Comparison of ENCODE assay signal across 8 cellular contexts in the genomic region with DNA sequence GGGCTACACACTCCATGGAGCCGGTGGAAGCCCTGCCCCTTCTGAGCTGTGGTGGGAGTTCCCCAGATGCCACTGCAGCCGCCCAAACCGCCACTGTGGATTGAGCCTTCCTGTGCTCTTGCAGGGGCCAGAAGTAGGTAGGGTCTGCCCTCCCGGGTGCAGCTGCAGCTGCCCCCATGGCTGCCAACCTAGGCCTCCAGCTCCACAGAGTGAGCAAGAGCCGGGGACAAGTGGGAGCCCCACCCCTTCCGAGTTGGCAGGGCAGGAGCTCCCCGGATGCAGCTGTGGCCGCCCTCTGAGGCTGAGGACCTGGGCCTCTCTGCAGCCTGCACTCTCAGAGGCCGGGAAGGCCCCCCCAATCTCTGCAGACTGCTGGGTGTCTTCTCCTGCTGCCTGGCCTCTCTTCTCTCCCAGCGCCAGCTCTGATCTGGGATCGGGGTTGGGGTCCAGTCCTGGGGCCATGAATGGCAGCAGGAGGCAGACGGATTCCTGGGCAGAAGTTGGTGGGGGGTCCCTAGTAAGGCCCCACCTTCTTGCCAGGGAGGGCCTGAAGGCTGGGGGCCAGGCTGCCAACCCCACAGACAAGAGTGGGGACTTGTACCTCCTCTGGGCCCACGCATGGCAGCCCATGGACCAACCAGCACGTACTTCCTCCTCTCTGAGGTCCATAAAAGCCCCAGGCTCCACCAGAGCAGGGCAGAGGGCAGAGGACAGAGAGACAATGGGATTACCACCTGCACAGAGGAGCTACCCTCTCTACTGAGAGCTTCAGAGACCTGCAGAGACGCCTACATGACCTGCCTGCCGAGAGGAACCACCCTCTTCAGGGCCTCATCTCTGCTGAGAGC. TPM values are rescaled to one million over a fixed set of nuclear protein-coding genes. Genes with fewer than 3 reads are reported as not detected.
A peak's percentile ranks its signal among the peaks of the same experiment; 100 is the strongest.
DNase-seq lines count a peak whose midpoint lies in the region; ATAC-seq and TF ChIP-seq lines count a peak whose summit lies in the region.

No MANE protein-coding gene starts in this region.

- H3K4me3 Mint-ChIP-seq in CD14-positive monocyte (peak overlapping the region; percentile 55 to 57), type B pancreatic cell (no peak overlapping the region)

- H3K9me3 Mint-ChIP-seq in CD14-positive monocyte (peaks cover 0 to 4% (median 0%) of the 10 kb centered on the region in 7 donors), type B pancreatic cell (no peaks in the 10 kb centered on the region)

- no peaks in the 10 kb centered on the region for H3K36me3 Mint-ChIP-seq in CD14-positive monocyte
- no peaks in the 10 kb centered on the region for H3K36me3 Mint-ChIP-seq in type B pancreatic cell

- TF ChIP-seq CTCF in CD14-positive monocyte (IDR thresholded peaks at IDR 0.05) (no peak), HL-60 (IDR thresholded peaks at IDR 0.05; ENCODE audit: insufficient read depth, low read length) (no peak), type B pancreatic cell (conservative IDR thresholded peaks at IDR 0.05) (no peak)

- peak overlapping the region; percentile 66 for H3K27ac ChIP-seq in HL-60 (replicated peaks)
- H3K27ac ChIP-seq in mucosa of rectum (ENCODE audit: low read depth in 2 of 2, low read length in 2 of 2) = peak overlapping the region; percentile 77 to 86

- no peak for ATAC-seq in GM21390 (IDR thresholded peaks at IDR 0.05; ENCODE audit: unreplicated experiment)

- H3K4me3 ChIP-seq in HL-60 (replicated peaks; ENCODE audit: insufficient read depth, low read length) = no peak overlapping the region
- H3K4me3 ChIP-seq in mucosa of rectum (ENCODE audit: low read length in 2 of 2) = peak overlapping the region; percentile 22 to 37

- no peaks in the 10 kb centered on the region for H3K9me3 ChIP-seq in mucosa of rectum (ENCODE audit: control insufficient read depth in 2 of 2, low read length in 2 of 2)

- H3K27me3 ChIP-seq in HL-60 (ENCODE audit: insufficient read depth, poor library complexity, severe bottlenecking) (no peaks in the 10 kb centered on the region), mucosa of rectum (ENCODE audit: control insufficient read depth in 2 of 2, insufficient read depth in 2 of 2, low read length in 2 of 2) (no peaks in the 10 kb centered on the region)

- peak; percentile 50 for DNase-seq in CD14-positive monocyte (ENCODE audit: low spot score)
- DNase-seq in HL-60 (ENCODE audit: low read depth in 1 of 2, low spot score in 1 of 2) = peak in 1 of 2 experiments; percentile 89
- peak; percentile 45 for DNase-seq in activated T-cell treated with anti-CD3 and anti-CD28 coated beads for 1 hour (ENCODE audit: low read depth)
- DNase-seq in type B pancreatic cell (ENCODE audit: extremely low spot score, unreplicated experiment) = no peak
- DNase-seq in middle frontal gyrus (ENCODE audit: extremely low spot score, low spot score) = no peak
- DNase-seq in NOMO-1 (lab: John Stamatoyannopoulos, UW; ENCODE audit: unreplicated experiment in 2 of 2) = no peak

- H3K27me3 Mint-ChIP-seq in CD14-positive monocyte (ENCODE audit: low read depth in 3 of 3) (peaks cover 0 to 10% (median 4%) of the 10 kb centered on the region in 3 donors), type B pancreatic cell (no peaks in the 10 kb centered on the region)

- H3K36me3 ChIP-seq in mucosa of rectum (ENCODE audit: control insufficient read depth in 2 of 2, insufficient read depth in 2 of 2, low read length in 2 of 2) = no peaks in the 10 kb centered on the region

- H3K4me1 Mint-ChIP-seq in CD14-positive monocyte = peaks cover 54% of the 10 kb centered on the region
- peaks cover 18% of the 10 kb centered on the region for H3K4me1 Mint-ChIP-seq in type B pancreatic cell (ENCODE audit: unreplicated experiment)

- intact Hi-C loops in CD14-positive monocyte (cut with micrococcal nuclease) = no loop called here

- H3K4me1 ChIP-seq in mucosa of rectum (ENCODE audit: control insufficient read depth in 2 of 2, insufficient read depth in 2 of 2, low read length in 2 of 2) = peaks cover 22 to 23% of the 10 kb centered on the region in 2 donors

- peak overlapping the region; percentile 80 to 93 (median 89) for H3K27ac Mint-ChIP-seq in CD14-positive monocyte
- H3K27ac Mint-ChIP-seq in type B pancreatic cell = peak overlapping the region; percentile 93

- H3K9ac ChIP-seq in mucosa of rectum (ENCODE audit: low read depth in 1 of 2, low read length in 2 of 2) = peak overlapping the region; percentile 24 to 27

RNA-seq across cellular contexts. Expression of a gene that starts 28.9 kb away (rescaled TPM):
- polyA plus RNA-seq in CD14-positive monocyte = 100 to 1,000 TPM; 170 to 194 TPM
- 128 and 135 TPM in 2 replicates for total RNA-seq in type B pancreatic cell (ENCODE audit: low replicate concordance)

RNA-seq across cellular contexts. Expression of a gene that starts 33.3 kb away (rescaled TPM):
- polyA plus RNA-seq in CD14-positive monocyte = 10 to 100 TPM; 57.3 to 64.9 TPM
- 91.4 and 137 TPM in 2 replicates for total RNA-seq in type B pancreatic cell (ENCODE audit: low replicate concordance)

RNA-seq across cellular contexts. Expression of a gene that starts 39.1 kb away (rescaled TPM):
- 1 to 10 TPM; 1.5 to 2.0 TPM for polyA plus RNA-seq in CD14-positive monocyte
- 54.1 and 72.3 TPM in 2 replicates for total RNA-seq in type B pancreatic cell (ENCODE audit: low replicate concordance)

Comparison
In these comparisons a context has a peak if more than half of its experiments do, and no peak if none do; other contexts are left out.
1. DNase-seq: peak in CD14-positive monocyte (single experiment) and activated T-cell treated with anti-CD3 and anti-CD28 coated beads for 1 hour (single experiment); none in type B pancreatic cell (single experiment), middle frontal gyrus (single experiment) and NOMO-1 (0 of 2).